Comparison of ENCODE assay signal across 12 cellular contexts in genomic region chr12:22900401-22900800, GRCh38.
DNase-seq lines count a peak whose midpoint lies in the region; ATAC-seq and TF ChIP-seq lines count a peak whose summit lies in the region.
"Had no signal": no experiment of that assay in that cellular context is flagged by ENCODE, and none has a peak within 500 bp of the region (broad histone marks: within the 10 kb centered on the region; RNA-seq: fewer than 3 reads in every experiment).

No MANE protein-coding gene starts in this region.

- no peak overlapping the region for H2BK5ac ChIP-seq in neuronal stem cell (ENCODE audit: low read length)

- no peak overlapping the region for H3K4me3 Mint-ChIP-seq in GM23338
- H3K4me3 Mint-ChIP-seq in activated CD8-positive, alpha-beta memory T cell treated with anti-CD3 and anti-CD28 coated beads, Interleukin-2, amount 10 ng/mL, durations not matched to agents 7 days and 5 days = no peak overlapping the region
- H3K4me3 Mint-ChIP-seq: CD4-positive, CD25-positive, alpha-beta regulatory T cell; IgD-negative memory B cell had no signal

- ATAC-seq in GM23338 (no peak), GM19035 (IDR thresholded peaks at IDR 0.05; ENCODE audit: unreplicated experiment) (no peak)
- ATAC-seq in activated CD8-positive, alpha-beta memory T cell treated with anti-CD3 and anti-CD28 coated beads, Interleukin-2, amount 10 ng/mL, durations not matched to agents 7 days and 5 days = no peak

- no peak overlapping the region for H3K14ac ChIP-seq in neuronal stem cell (ENCODE audit: low read length)

- no peak overlapping the region for H2AK5ac ChIP-seq in neuronal stem cell (ENCODE audit: low read depth, low read length)

- H3K27me3 Mint-ChIP-seq in GM23338 (ENCODE audit: insufficient read depth, low read depth, poor library complexity) = no peaks in the 10 kb centered on the region
- H3K27me3 Mint-ChIP-seq in activated CD8-positive, alpha-beta memory T cell treated with anti-CD3 and anti-CD28 coated beads, Interleukin-2, amount 10 ng/mL, durations not matched to agents 7 days and 5 days = no peaks in the 10 kb centered on the region
- H3K27me3 Mint-ChIP-seq: IgD-negative memory B cell had no signal

- H2AFZ ChIP-seq in GM23338 (no peak overlapping the region), neuronal stem cell (ENCODE audit: low read length) (peak overlapping the region; percentile 24)

- H3K27ac ChIP-seq in GM23338 (ENCODE audit: low read depth) (no peak overlapping the region; the same call in 1 of the 2 replicates), neuronal stem cell (replicated peaks; ENCODE audit: low read length) (no peak overlapping the region)
- H3K27ac ChIP-seq: BLaER1 treated with 17β-estradiol and CSF1 and Interleukin-3, amounts not matched to agents 10 nM and 100 nM had no signal

- H2BK120ac ChIP-seq in neuronal stem cell (ENCODE audit: low read depth, low read length) = no peak overlapping the region

- H3K9me3 ChIP-seq in neuronal stem cell (replicated peaks in 1 of 2; ENCODE audit: control insufficient read depth in 2 of 2, insufficient read depth in 1 of 2, low read depth in 1 of 2, low read length in 2 of 2) = peaks cover 0 to 19% of the 10 kb centered on the region in 2 donors

- peak; percentile 2 for DNase-seq in GM23338 (ENCODE audit: low spot score)
- peak; percentile 62 for DNase-seq in NCI-H524 treated with DMSO at 0.1 percent for 48 hours (lab: John Stamatoyannopoulos, UW)
- DNase-seq in epithelial cell of esophagus (ENCODE audit: low read depth) = peak; percentile 12
- DNase-seq in neuronal stem cell (ENCODE audit: low spot score) = no peak
- no peak for DNase-seq in ecto neural progenitor cell (ENCODE audit: low spot score)
- no peak for DNase-seq in activated CD8-positive, alpha-beta memory T cell treated with anti-CD3 and anti-CD28 coated beads, Interleukin-2, amount 10 ng/mL, durations not matched to agents 7 days and 5 days
- DNase-seq: 8988T; AML-193; CD4-positive, CD25-positive, alpha-beta regulatory T cell had no signal

- H3K27me3 ChIP-seq in GM23338 (ENCODE audit: insufficient read depth) = no peaks in the 10 kb centered on the region
- H3K27me3 ChIP-seq in neuronal stem cell (ENCODE audit: control insufficient read depth in 3 of 3, insufficient read depth in 3 of 3, low read depth in 1 of 3, low read length in 3 of 3) = no peaks in the 10 kb centered on the region
- H3K27me3 ChIP-seq: BLaER1 treated with 17β-estradiol and CSF1 and Interleukin-3, amounts not matched to agents 10 nM and 100 nM had no signal

- H4K20me1 ChIP-seq in GM23338 (replicated peaks; ENCODE audit: insufficient read depth) = no peaks in the 10 kb centered on the region
- H4K20me1 ChIP-seq: BLaER1 treated with 17β-estradiol and CSF1 and Interleukin-3, amounts not matched to agents 10 nM and 100 nM had no signal

- H3K4me1 Mint-ChIP-seq in GM23338 = peaks cover 4% of the 10 kb centered on the region
- H3K4me1 Mint-ChIP-seq in activated CD8-positive, alpha-beta memory T cell treated with anti-CD3 and anti-CD28 coated beads, Interleukin-2, amount 10 ng/mL, durations not matched to agents 7 days and 5 days = no peaks in the 10 kb centered on the region
- H3K4me1 Mint-ChIP-seq: CD4-positive, CD25-positive, alpha-beta regulatory T cell had no signal

- H3K18ac ChIP-seq in neuronal stem cell (ENCODE audit: low read length) = no peak overlapping the region

- CTCF ChIA-PET in activated CD8-positive, alpha-beta memory T cell treated with anti-CD3 and anti-CD28 coated beads, Interleukin-2, amount 10 ng/mL, durations not matched to agents 7 days and 5 days (lab: Charles Lee) = no interaction called here

- H3K4me2 ChIP-seq in GM23338 = no peak overlapping the region
- no peak overlapping the region for H3K4me2 ChIP-seq in neuronal stem cell (ENCODE audit: insufficient read depth, low read length, poor library complexity, severe bottlenecking)
- H3K4me2 ChIP-seq: BLaER1 treated with 17β-estradiol and CSF1 and Interleukin-3, amounts not matched to agents 10 nM and 100 nM had no signal

- peaks cover 7% of the 10 kb centered on the region; the same call in 1 of the 2 replicates for H3K9me2 ChIP-seq in GM23338 (ENCODE audit: insufficient read depth)

- H3K27ac Mint-ChIP-seq in GM23338 = no peak overlapping the region
- no peak overlapping the region for H3K27ac Mint-ChIP-seq in activated CD8-positive, alpha-beta memory T cell treated with anti-CD3 and anti-CD28 coated beads, Interleukin-2, amount 10 ng/mL, durations not matched to agents 7 days and 5 days
- H3K27ac Mint-ChIP-seq: CD4-positive, CD25-positive, alpha-beta regulatory T cell; IgD-negative memory B cell had no signal

- H3K36me3 ChIP-seq in GM23338 (ENCODE audit: insufficient read depth) (no peaks in the 10 kb centered on the region; the same call in 1 of the 2 replicates), neuronal stem cell (replicated peaks in 1 of 2; ENCODE audit: control insufficient read depth in 2 of 2, insufficient read depth in 2 of 2, low read length in 2 of 2) (no peaks in the 10 kb centered on the region)
- H3K36me3 ChIP-seq: BLaER1 treated with 17β-estradiol and CSF1 and Interleukin-3, amounts not matched to agents 10 nM and 100 nM had no signal

- H2BK15ac ChIP-seq in neuronal stem cell (ENCODE audit: low read length) = no peak overlapping the region

- TF ChIP-seq CTCF in GM23338 (conservative IDR thresholded peaks at IDR 0.05; ENCODE audit: low read depth in 2 of 2) = no peak
- no peak for TF ChIP-seq CTCF in epithelial cell of esophagus (IDR thresholded peaks at IDR 0.05; ENCODE audit: insufficient read depth, low read depth, low read length, missing control alignments)

- H3K36me3 Mint-ChIP-seq in GM23338 (ENCODE audit: low read depth) = peaks cover 24% of the 10 kb centered on the region; the same call in 2 of the 3 replicates
- no peaks in the 10 kb centered on the region for H3K36me3 Mint-ChIP-seq in activated CD8-positive, alpha-beta memory T cell treated with anti-CD3 and anti-CD28 coated beads, Interleukin-2, amount 10 ng/mL, durations not matched to agents 7 days and 5 days
- H3K36me3 Mint-ChIP-seq: CD4-positive, CD25-positive, alpha-beta regulatory T cell; IgD-negative memory B cell had no signal

- H3K9ac ChIP-seq in neuronal stem cell (ENCODE audit: low read depth, low read length, poor library complexity) = no peak overlapping the region
- H3K9ac ChIP-seq: BLaER1 treated with 17β-estradiol and CSF1 and Interleukin-3, amounts not matched to agents 10 nM and 100 nM had no signal

- H3K4me1 ChIP-seq in GM23338 (ENCODE audit: insufficient read depth) = no peaks in the 10 kb centered on the region
- peaks cover 1 to 2% of the 10 kb centered on the region in 2 donors for H3K4me1 ChIP-seq in neuronal stem cell (ENCODE audit: control insufficient read depth in 2 of 2, insufficient read depth in 1 of 2, low read depth in 1 of 2, low read length in 2 of 2)
- H3K4me1 ChIP-seq: BLaER1 treated with 17β-estradiol and CSF1 and Interleukin-3, amounts not matched to agents 10 nM and 100 nM had no signal

- H3K4me3 ChIP-seq in GM23338 (no peak overlapping the region), epithelial cell of esophagus (ENCODE audit: low read length) (no peak overlapping the region), neuronal stem cell (ENCODE audit: low read length in 2 of 2) (no peak overlapping the region)
- H3K4me3 ChIP-seq: BLaER1 treated with 17β-estradiol and CSF1 and Interleukin-3, amounts not matched to agents 10 nM and 100 nM had no signal

- H3K79me2 ChIP-seq in GM23338 (replicated peaks; ENCODE audit: insufficient read depth) = no peaks in the 10 kb centered on the region

- H4K91ac ChIP-seq in neuronal stem cell (ENCODE audit: low read depth, low read length, poor library complexity) = no peak overlapping the region

- no peaks in the 10 kb centered on the region for H3K79me1 ChIP-seq in neuronal stem cell (ENCODE audit: low read depth, low read length)

- H3K9me3 Mint-ChIP-seq in GM23338 = peaks cover 25% of the 10 kb centered on the region
- peaks cover 3% of the 10 kb centered on the region for H3K9me3 Mint-ChIP-seq in activated CD8-positive, alpha-beta memory T cell treated with anti-CD3 and anti-CD28 coated beads, Interleukin-2, amount 10 ng/mL, durations not matched to agents 7 days and 5 days (ENCODE audit: low read depth)

- H4K8ac ChIP-seq in neuronal stem cell (ENCODE audit: low read depth, low read length) = no peak overlapping the region

- no peaks in the 10 kb centered on the region for H3F3A ChIP-seq in GM23338 (replicated peaks; ENCODE audit: low read depth)

- H2BK12ac ChIP-seq in neuronal stem cell (ENCODE audit: low read length) = no peak overlapping the region

- H3K23ac ChIP-seq in neuronal stem cell (ENCODE audit: low read depth, low read length, poor library complexity) = no peak overlapping the region

- H3K4ac ChIP-seq in neuronal stem cell (ENCODE audit: low read length) = no peak overlapping the region

TF ChIP-seq in GM23338, 12 proteins besides CTCF, POLR2A, EP300 and RAD21 (continues in another document):
- TF ChIP-seq POLR2AphosphoS5 (IDR thresholded peaks at IDR 0.05; ENCODE audit: low read depth) = no peak
- TF ChIP-seq EZH2phosphoT487 (IDR thresholded peaks at IDR 0.05; ENCODE audit: unreplicated experiment) = no peak
- TF ChIP-seq NANOG (IDR thresholded peaks at IDR 0.05; ENCODE audit: borderline replicate concordance) = no peak
- TF ChIP-seq, protein P1, sequence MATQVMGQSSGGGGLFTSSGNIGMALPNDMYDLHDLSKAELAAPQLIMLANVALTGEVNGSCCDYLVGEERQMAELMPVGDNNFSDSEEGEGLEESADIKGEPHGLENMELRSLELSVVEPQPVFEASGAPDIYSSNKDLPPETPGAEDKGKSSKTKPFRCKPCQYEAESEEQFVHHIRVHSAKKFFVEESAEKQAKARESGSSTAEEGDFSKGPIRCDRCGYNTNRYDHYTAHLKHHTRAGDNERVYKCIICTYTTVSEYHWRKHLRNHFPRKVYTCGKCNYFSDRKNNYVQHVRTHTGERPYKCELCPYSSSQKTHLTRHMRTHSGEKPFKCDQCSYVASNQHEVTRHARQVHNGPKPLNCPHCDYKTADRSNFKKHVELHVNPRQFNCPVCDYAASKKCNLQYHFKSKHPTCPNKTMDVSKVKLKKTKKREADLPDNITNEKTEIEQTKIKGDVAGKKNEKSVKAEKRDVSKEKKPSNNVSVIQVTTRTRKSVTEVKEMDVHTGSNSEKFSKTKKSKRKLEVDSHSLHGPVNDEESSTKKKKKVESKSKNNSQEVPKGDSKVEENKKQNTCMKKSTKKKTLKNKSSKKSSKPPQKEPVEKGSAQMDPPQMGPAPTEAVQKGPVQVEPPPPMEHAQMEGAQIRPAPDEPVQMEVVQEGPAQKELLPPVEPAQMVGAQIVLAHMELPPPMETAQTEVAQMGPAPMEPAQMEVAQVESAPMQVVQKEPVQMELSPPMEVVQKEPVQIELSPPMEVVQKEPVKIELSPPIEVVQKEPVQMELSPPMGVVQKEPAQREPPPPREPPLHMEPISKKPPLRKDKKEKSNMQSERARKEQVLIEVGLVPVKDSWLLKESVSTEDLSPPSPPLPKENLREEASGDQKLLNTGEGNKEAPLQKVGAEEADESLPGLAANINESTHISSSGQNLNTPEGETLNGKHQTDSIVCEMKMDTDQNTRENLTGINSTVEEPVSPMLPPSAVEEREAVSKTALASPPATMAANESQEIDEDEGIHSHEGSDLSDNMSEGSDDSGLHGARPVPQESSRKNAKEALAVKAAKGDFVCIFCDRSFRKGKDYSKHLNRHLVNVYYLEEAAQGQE (IDR thresholded peaks at IDR 0.05; ENCODE audit: unreplicated experiment) = no peak
- no peak for TF ChIP-seq ZNF114 (CRISPR knock-in tag; IDR thresholded peaks at IDR 0.05)

Comparison
In these comparisons a context has a peak if more than half of its experiments do, and no peak if none do; other contexts are left out.
1. DNase-seq: peak in GM23338 (single experiment), NCI-H524 treated with DMSO at 0.1 percent for 48 hours (single experiment) and epithelial cell of esophagus (single experiment); none in neuronal stem cell (single experiment), ecto neural progenitor cell (single experiment) and activated CD8-positive, alpha-beta memory T cell treated with anti-CD3 and anti-CD28 coated beads, Interleukin-2, amount 10 ng/mL, durations not matched to agents 7 days and 5 days (single experiment).